In genomic region chr1:243254927-243255790, GRCh38 we compare ENCODE assay signal across 8 cellular contexts. TPM values are rescaled to one million over a fixed set of nuclear protein-coding genes. Genes with fewer than 3 reads are reported as not detected.
DNase-seq lines count a peak whose midpoint lies in the region; ATAC-seq lines count a peak whose summit lies in the region.

Gene CEP170 (minus strand): TSS chr1:243255281. CDS start chr1:243225280, 30,001 bp downstream.

- H3K4me3 ChIP-seq in esophagus (ENCODE audit: low read depth in 1 of 2, low read length in 2 of 2) (peak within 1 kb of the TSS; percentile 78 to 80), muscle layer of colon (ENCODE audit: low read depth in 1 of 2, low read length in 2 of 2) (peak within 1 kb of the TSS; percentile 89 to 94)

- peak within 1 kb of the TSS; percentile 91 to 99 for H3K27ac ChIP-seq in esophagus (ENCODE audit: low read depth in 2 of 2, low read length in 1 of 2)
- peak within 1 kb of the TSS; percentile 83 for H3K27ac ChIP-seq in muscle layer of colon (ENCODE audit: low read depth, low read length)

- H3K9ac ChIP-seq in muscle layer of colon (ENCODE audit: low read length), result peak within 1 kb of the TSS; percentile 94

- 0% methylated on average over 69 to 74 of the region's 74 CpGs for WGBS in esophagus, 2 donors

- H3K36me3 ChIP-seq in esophagus (ENCODE audit: control insufficient read depth in 2 of 2, insufficient read depth in 2 of 2, low read length in 1 of 2) (no peaks in the 10 kb centered on the region), muscle layer of colon (ENCODE audit: insufficient read depth, low read length) (no peaks in the 10 kb centered on the region)

- DNase-seq in DMS 273 (lab: John Stamatoyannopoulos, UW; ENCODE audit: unreplicated experiment), result peak; percentile 99
- peak; percentile 84 for DNase-seq in HuH-7.5 (ENCODE audit: low spot score)
- DNase-seq in OCI-M2 (lab: John Stamatoyannopoulos, UW; ENCODE audit: unreplicated experiment), result peak; percentile 45
- DNase-seq in activated T-cell treated with anti-CD3 and anti-CD28 coated beads, Interleukin-2, amount 50 U/mL, for 1 hour, result peak; percentile 87
- peak; percentile 77 for DNase-seq in stimulated activated CD8-positive, alpha-beta memory T cell treated with anti-CD3 and anti-CD28 coated beads, Interleukin-7, amount 100 ng/mL, for 24 hours (ENCODE audit: low read depth)

- peak; percentile 51 for ATAC-seq in GM21526 (IDR thresholded peaks at IDR 0.05; ENCODE audit: low FRiP score, unreplicated experiment)

- H3K4me1 ChIP-seq in esophagus (ENCODE audit: control insufficient read depth in 2 of 2, insufficient read depth in 2 of 2, low read length in 1 of 2) (no peaks in the 10 kb centered on the region), muscle layer of colon (ENCODE audit: insufficient read depth, low read length) (peaks cover 20% of the 10 kb centered on the region)

- H3K9me3 ChIP-seq in esophagus (ENCODE audit: control insufficient read depth in 2 of 2, insufficient read depth in 1 of 2, low read depth in 1 of 2, low read length in 1 of 2), result no peaks in the 10 kb centered on the region
- no peaks in the 10 kb centered on the region for H3K9me3 ChIP-seq in muscle layer of colon (ENCODE audit: low read length)

- H3K27me3 ChIP-seq in esophagus (ENCODE audit: control insufficient read depth in 1 of 2, insufficient read depth in 2 of 2, low read length in 2 of 2) (no peaks in the 10 kb centered on the region), muscle layer of colon (ENCODE audit: control insufficient read depth in 1 of 2, insufficient read depth in 2 of 2, low read length in 2 of 2) (no peaks in the 10 kb centered on the region)

RNA-seq across cellular contexts. Expression of gene CEP170, which starts in this region (rescaled TPM):
- polyA plus RNA-seq in esophagus, result 1 to 10 TPM; 3.2 to 4.6 TPM

Comparison
In these comparisons a context has a peak if more than half of its experiments do, and no peak if none do; other contexts are left out.
1. Peak in every context shown above with its lines: DNase-seq, ATAC-seq, H3K4me3 ChIP-seq and H3K27ac ChIP-seq.
2. DNase-seq: peak in every context shown above with its lines; median percentile 99 in DMS 273; 87 in activated T-cell treated with anti-CD3 and anti-CD28 coated beads, Interleukin-2, amount 50 U/mL, for 1 hour; 84 in HuH-7.5; 77 in stimulated activated CD8-positive, alpha-beta memory T cell treated with anti-CD3 and anti-CD28 coated beads, Interleukin-7, amount 100 ng/mL, for 24 hours; 45 in OCI-M2.